Comparison of ENCODE assay signal across 13 cellular contexts in genomic region chr3:158104346-158105020, GRCh38. TPM values are rescaled to one million over a fixed set of nuclear protein-coding genes. Genes with fewer than 3 reads are reported as not detected.
A peak's percentile ranks its signal among the peaks of the same experiment; 100 is the strongest.
DNase-seq lines count a peak whose midpoint lies in the region; ATAC-seq and TF ChIP-seq lines count a peak whose summit lies in the region.
"Had no signal": no experiment of that assay in that cellular context is flagged by ENCODE, and none has a peak within 500 bp of the region (broad histone marks: within the 10 kb centered on the region; RNA-seq: fewer than 3 reads in every experiment).

No MANE protein-coding gene starts in this region.

- H3K9me3 Mint-ChIP-seq in activated T-cell treated with anti-CD3 and anti-CD28 coated beads, Interleukin-2, amount 50 U/mL, for 24 hours = no peaks in the 10 kb centered on the region

- H3K27me3 Mint-ChIP-seq in activated T-cell treated with anti-CD3 and anti-CD28 coated beads, Interleukin-2, amount 50 U/mL, for 24 hours = peaks cover 94% of the 10 kb centered on the region

- no peak for TF ChIP-seq CTCF in fibroblast of pulmonary artery (IDR thresholded peaks at IDR 0.05; ENCODE audit: low read length, missing control alignments)
- TF ChIP-seq CTCF in upper lobe of left lung (IDR thresholded peaks at IDR 0.05) = no peak

- peaks cover 50% of the 10 kb centered on the region for H3K4me1 Mint-ChIP-seq in activated T-cell treated with anti-CD3 and anti-CD28 coated beads, Interleukin-2, amount 50 U/mL, for 24 hours (ENCODE audit: low read depth)

- H3K36me3 Mint-ChIP-seq in activated T-cell treated with anti-CD3 and anti-CD28 coated beads, Interleukin-2, amount 50 U/mL, for 24 hours (ENCODE audit: low read depth) = peaks cover 1% of the 10 kb centered on the region

- ATAC-seq in HG03354 (IDR thresholded peaks at IDR 0.05; ENCODE audit: poor library complexity, severe bottlenecking, unreplicated experiment) (no peak), upper lobe of left lung (ENCODE audit: low FRiP score in 2 of 2) (no peak)
- ATAC-seq: GM12878 had no signal

- H3K36me3 ChIP-seq in SK-N-MC (ENCODE audit: insufficient read depth, low read length) (peaks cover 29% of the 10 kb centered on the region), subcutaneous abdominal adipose tissue (ENCODE audit: control insufficient read depth in 5 of 5, insufficient read depth in 5 of 5, low read length in 5 of 5) (no peaks in the 10 kb centered on the region), upper lobe of left lung (no peaks in the 10 kb centered on the region)
- H3K36me3 ChIP-seq: BLaER1, sigmoid colon had no signal

- H3K4me3 ChIP-seq in SK-N-MC = peak overlapping the region; percentile 96
- peak overlapping the region; percentile 30 for H3K4me3 ChIP-seq in fibroblast of pulmonary artery (replicated peaks; ENCODE audit: low read depth, low read length)
- H3K4me3 ChIP-seq in subcutaneous abdominal adipose tissue (ENCODE audit: low read depth in 1 of 5, low read length in 5 of 5) = peak overlapping the region in 3 of 5 donors; percentile 31 to 67 (median 60)
- H3K4me3 ChIP-seq in upper lobe of left lung = peak overlapping the region in 1 of 4 donors; percentile 53

- 32 to 34% methylated on average over 11 of the region's 11 CpGs for WGBS in upper lobe of left lung, 2 donors

- H3K9me3 ChIP-seq in SK-N-MC (ENCODE audit: low read depth, low read length) (no peaks in the 10 kb centered on the region), subcutaneous abdominal adipose tissue (ENCODE audit: control insufficient read depth in 5 of 5, low read length in 5 of 5) (no peaks in the 10 kb centered on the region), upper lobe of left lung (peaks cover 0 to 5% (median 0%) of the 10 kb centered on the region in 4 donors)
- H3K9me3 ChIP-seq: sigmoid colon had no signal

- H3K27me3 ChIP-seq in subcutaneous abdominal adipose tissue (ENCODE audit: control insufficient read depth in 5 of 5, insufficient read depth in 4 of 5, low read length in 5 of 5) (peaks cover 26 to 81% (median 67%) of the 10 kb centered on the region in 5 donors), upper lobe of left lung (peaks cover 2 to 79% (median 46%) of the 10 kb centered on the region in 4 donors)

- DNase-seq in activated T-cell treated with anti-CD3 and anti-CD28 coated beads, Interleukin-2, amount 50 U/mL, for 24 hours = no peak
- DNase-seq in activated T-cell treated with anti-CD3 and anti-CD28 coated beads, Interleukin-2, amount 50 U/mL, for 1 hour = no peak
- DNase-seq in SK-N-MC (ENCODE audit: low read depth, low spot score) (no peak), fibroblast of pulmonary artery (ENCODE audit: low read depth) (no peak), NCI-H774 (lab: John Stamatoyannopoulos, UW) (no peak), upper lobe of left lung (no peak)
- DNase-seq: NCI-H1092, sigmoid colon had no signal

- no peak for TF ChIP-seq EP300 in upper lobe of left lung (IDR thresholded peaks at IDR 0.05)

- peak overlapping the region; percentile 35 for H3K9ac ChIP-seq in SK-N-MC (ENCODE audit: insufficient read length)
- H3K9ac ChIP-seq in subcutaneous abdominal adipose tissue (ENCODE audit: low read length in 5 of 5) = no peak overlapping the region
- H3K9ac ChIP-seq: BLaER1 had no signal

- H3K4me3 Mint-ChIP-seq in activated T-cell treated with anti-CD3 and anti-CD28 coated beads, Interleukin-2, amount 50 U/mL, for 24 hours = peak overlapping the region; percentile 57

- no peak for TF ChIP-seq POLR2A in upper lobe of left lung (IDR thresholded peaks at IDR 0.05)

- no peak overlapping the region for H3K27ac Mint-ChIP-seq in activated T-cell treated with anti-CD3 and anti-CD28 coated beads, Interleukin-2, amount 50 U/mL, for 24 hours

- H3K27ac ChIP-seq in SK-N-MC (0 out of 2 replicates have a peak overlapping the region, but pooled peaks have one; percentile 26), subcutaneous abdominal adipose tissue (ENCODE audit: low read depth, low read length) (no peak overlapping the region), upper lobe of left lung (no peak overlapping the region)
- H3K27ac ChIP-seq: BLaER1, sigmoid colon had no signal

- H3K4me1 ChIP-seq in subcutaneous abdominal adipose tissue (ENCODE audit: control insufficient read depth in 5 of 5, insufficient read depth in 5 of 5, low read length in 5 of 5) (peaks cover 0 to 43% (median 36%) of the 10 kb centered on the region in 5 donors), upper lobe of left lung (peaks cover 42 to 47% (median 43%) of the 10 kb centered on the region in 4 donors)

RNA-seq across cellular contexts. Expression of gene SHOX2, which starts 1.7 kb away (rescaled TPM):
- under 1 TPM in 4 of 6 donors, not detected in 2; under 0.01 to 0.54 (median 0.14) TPM for total RNA-seq in upper lobe of left lung
- total RNA-seq: dermis microvascular lymphatic vessel endothelial cell had no signal

RNA-seq across cellular contexts. Expression of gene RSRC1, which starts 5.4 kb away (rescaled TPM):
- 10 to 100 TPM; 21.4 to 87.0 (median 24.5) TPM for total RNA-seq in upper lobe of left lung
